Comparison of ENCODE assay signal across 33 cellular contexts in the genomic region with DNA sequence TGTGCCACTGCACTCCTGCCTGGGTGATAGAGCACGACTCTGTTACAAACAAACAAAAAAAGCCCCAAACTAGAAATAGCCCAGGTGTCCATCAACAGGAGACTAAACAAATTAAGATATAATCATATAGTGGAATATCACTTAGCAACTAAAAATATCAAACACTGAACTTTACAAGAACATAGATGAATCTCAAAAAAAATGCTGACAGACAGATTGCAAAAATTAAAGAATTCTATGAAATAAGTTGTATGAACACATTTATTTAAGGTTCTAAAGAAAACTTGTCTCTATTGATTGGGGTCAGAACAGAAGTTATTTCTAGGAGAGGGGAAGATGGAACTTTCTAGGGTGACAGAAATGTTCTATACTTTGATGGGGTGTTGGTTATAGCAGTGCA.
"Had no signal": no experiment of that assay in that cellular context is flagged by ENCODE, and none has a peak within 500 bp of the region (broad histone marks: within the 10 kb centered on the region; RNA-seq: fewer than 3 reads in every experiment).

No MANE protein-coding gene starts in this region.

- H3K27me3 ChIP-seq: adrenal gland, ascending aorta, body of pancreas, brain microvascular endothelial cell, breast epithelium, cardiac muscle cell had no signal

- ATAC-seq: activated naive CD4-positive, alpha-beta T cell treated with anti-CD3 and anti-CD28 coated beads, Interleukin-2, amount 50 U/mL, for 72 hours; activated naive CD8-positive, alpha-beta T cell treated with anti-CD3 and anti-CD28 coated beads, Interleukin-2, amount 50 U/mL, for 24 hours; activated T-cell treated with anti-CD3 and anti-CD28 coated beads, Interleukin-2, amount 50 U/mL, for 4 hours; activated T-cell treated with anti-CD3 and anti-CD28 coated beads, Interleukin-2, amount 50 U/mL, for 72 hours; activated T-helper 17 cell treated with anti-CD3 and anti-CD28 coated beads, Interleukin-2, amount 50 U/mL, for 72 hours; body of pancreas had no signal

- DNase-seq: activated effector memory CD4-positive, alpha-beta T cell treated with anti-CD3 and anti-CD28 coated beads, Interleukin-2, amount 50 U/mL, for 16 hours; activated effector memory CD4-positive, alpha-beta T cell treated with Interleukin-2 at 50 U/mL for 16 hours; activated gamma-delta T cell; activated gamma-delta T cell treated with Interleukin-2 at 50 U/mL for 16 hours; activated naive CD4-positive, alpha-beta T cell; activated naive CD4-positive, alpha-beta T cell treated with anti-CD3 and anti-CD28 coated beads for 36 hours; activated naive CD4-positive, alpha-beta T cell treated with anti-CD3 and anti-CD28 coated beads, Interleukin-2, amount 10 ng/mL, durations not matched to agents 7 days and 5 days; activated naive CD4-positive, alpha-beta T cell treated with anti-CD3 and anti-CD28 coated beads, Interleukin-2, amount 50 U/mL, for 16 hours; activated naive CD4-positive, alpha-beta T cell treated with Interleukin-2 at 50 U/mL for 16 hours; activated naive CD8-positive, alpha-beta T cell treated with anti-CD3 and anti-CD28 coated beads for 36 hours; activated naive CD8-positive, alpha-beta T cell treated with anti-CD3 and anti-CD28 coated beads, Interleukin-2, amount 10 ng/mL, durations not matched to agents 7 days and 5 days; activated naive CD8-positive, alpha-beta T cell treated with anti-CD3 and anti-CD28 coated beads, Interleukin-2, amount 50 U/mL, for 24 hours; activated T-cell treated with anti-CD3 and anti-CD28 coated beads, Interleukin-2, amount 50 U/mL, for 24 hours; activated T-cell treated with anti-CD3 and anti-CD28 coated beads, Interleukin-2, amount 50 U/mL, for 4 hours; activated T-cell treated with anti-CD3 and anti-CD28 coated beads, Interleukin-2, amount 50 U/mL, for 48 hours; activated T-cell treated with anti-CD3 and anti-CD28 coated beads, Interleukin-2, amount 50 U/mL, for 72 hours; adrenal gland; amniotic stem cell; amygdala; anterior cingulate cortex; aorta; body of pancreas; brain microvascular endothelial cell; caudate nucleus; central memory CD4-positive, alpha-beta T cell; cerebellar nuclear complex had no signal

- H3K27ac ChIP-seq: adrenal gland, ascending aorta, body of pancreas, brain microvascular endothelial cell, breast epithelium, cardiac muscle cell had no signal

- FAIRE-seq: astrocyte, bronchial epithelial cell had no signal

- H3K36me3 ChIP-seq: adrenal gland, ascending aorta, brain microvascular endothelial cell, breast epithelium, cardiac muscle cell had no signal

- H3K4me1 ChIP-seq: ascending aorta, body of pancreas, breast epithelium had no signal

- H3K4me3 ChIP-seq: adrenal gland, ascending aorta, body of pancreas, breast epithelium, cardiac muscle cell had no signal
